In genomic region chr11:70744396-70745185, GRCh38 we compare ENCODE assay signal across 1 cellular context.
TF ChIP-seq lines count a peak whose summit lies in the region.

No MANE protein-coding gene starts in this region.

TF ChIP-seq in H1, 55 proteins besides CTCF, POLR2A, EP300 and RAD21:
- no peak for TF ChIP-seq CHD7 (IDR thresholded peaks at IDR 0.05; ENCODE audit: insufficient replicate concordance, low read length)
- no peak for TF ChIP-seq POU5F1 (IDR thresholded peaks at IDR 0.05; ENCODE audit: low read depth, low read length)
- TF ChIP-seq CTBP2 (IDR thresholded peaks at IDR 0.05; ENCODE audit: borderline replicate concordance, insufficient read depth, insufficient read length, low read length), result no peak
- no peak for TF ChIP-seq JUN (IDR thresholded peaks at IDR 0.05; ENCODE audit: low read depth, low read length)
- TF ChIP-seq RNF2 (IDR thresholded peaks at IDR 0.05; ENCODE audit: borderline replicate concordance, low read depth, low read length, missing control alignments, poor library complexity, severe bottlenecking), result no peak
- TF ChIP-seq NRF1 (IDR thresholded peaks at IDR 0.05; ENCODE audit: low read depth, low read length), result no peak
- TF ChIP-seq SP4 (IDR thresholded peaks at IDR 0.05; ENCODE audit: low read length), result no peak
- no peak for TF ChIP-seq CHD2 (IDR thresholded peaks at IDR 0.05; ENCODE audit: low read length)
- TF ChIP-seq EGR1 (IDR thresholded peaks at IDR 0.05; ENCODE audit: borderline replicate concordance, low read depth, low read length), result no peak
- no peak for TF ChIP-seq CBX5 (IDR thresholded peaks at IDR 0.05; ENCODE audit: low read depth, low read length)
- TF ChIP-seq SIX5 (IDR thresholded peaks at IDR 0.05; ENCODE audit: low read depth, low read length), result no peak
- no peak for TF ChIP-seq CHD1 (IDR thresholded peaks at IDR 0.05; ENCODE audit: low read depth, low read length)
- TF ChIP-seq SIN3A (conservative IDR thresholded peaks at IDR 0.05 in 1 of 2, IDR thresholded peaks at IDR 0.05 in 1 of 2; ENCODE audit: low read depth in 1 of 2, low read length in 2 of 2), result no peak
- no peak for TF ChIP-seq JUND (IDR thresholded peaks at IDR 0.05; ENCODE audit: low read length)
- no peak for TF ChIP-seq SAP30 (IDR thresholded peaks at IDR 0.05; ENCODE audit: insufficient read depth, insufficient replicate concordance, low read length)
- no peak for TF ChIP-seq TCF12 (IDR thresholded peaks at IDR 0.05; ENCODE audit: low read depth, low read length)
- no peak for TF ChIP-seq KDM5A (IDR thresholded peaks at IDR 0.05; ENCODE audit: low read length)
- no peak for TF ChIP-seq SIRT6 (IDR thresholded peaks at IDR 0.05; ENCODE audit: low read length)
- TF ChIP-seq ATF2 (IDR thresholded peaks at IDR 0.05; ENCODE audit: low read length), result no peak
